24 cellular contexts compared by ENCODE assay signal in the genomic region with DNA sequence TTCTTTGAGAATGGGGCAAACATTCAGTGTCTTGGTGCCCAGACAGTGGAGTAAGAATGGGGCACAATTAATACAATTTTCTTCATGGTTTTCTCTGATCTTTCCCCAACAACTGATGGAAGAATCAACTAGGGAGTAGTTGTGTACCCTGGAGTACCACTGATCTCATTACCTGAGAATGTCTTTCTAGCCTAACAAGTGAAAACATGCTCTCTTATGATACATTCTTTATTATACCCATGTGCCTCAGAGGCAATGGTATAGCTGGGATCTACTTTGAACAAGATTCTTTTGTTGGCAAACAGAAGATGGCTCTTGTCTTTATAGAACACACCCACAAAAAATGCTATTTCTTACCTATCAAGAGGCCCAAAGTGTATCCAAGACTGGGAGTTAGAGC.
"Had no signal": no experiment of that assay in that cellular context is flagged by ENCODE, and none has a peak within 500 bp of the region (broad histone marks: within the 10 kb centered on the region; RNA-seq: fewer than 3 reads in every experiment).

No MANE protein-coding gene starts in this region.

- H3K4me1 Mint-ChIP-seq: IgD-negative memory B cell had no signal

- H3K27ac Mint-ChIP-seq: IgD-negative memory B cell had no signal

- H3K9me3 ChIP-seq: SJSA1 had no signal

- DNase-seq: Kasumi-1, MM.1S, NCI-H1092 treated with DMSO at 0.1 percent for 48 hours, NCI-H1436, NCI-H187, NCI-H2029, NCI-H2081 treated with DMSO at 0.1 percent for 48 hours, NCI-H2171, NCI-H226, NCI-H446, NCI-H510A, NCI-H524 treated with DMSO at 0.1 percent for 48 hours, NCI-H69, NCI-H774, Right ventricle myocardium superior, SIG-M5 had no signal

- H3K4me3 ChIP-seq: K562, SJSA1, SK-N-MC had no signal

- H3K27me3 Mint-ChIP-seq: IgD-negative memory B cell had no signal

- H3K36me3 ChIP-seq: SJSA1 had no signal

- H3K27ac ChIP-seq: HL-60, KMS-11, SJSA1, SK-N-MC had no signal

- H3K4me3 Mint-ChIP-seq: IgD-negative memory B cell had no signal

- H3K27me3 ChIP-seq: SJSA1 had no signal

- H3K36me3 Mint-ChIP-seq: IgD-negative memory B cell had no signal

- ATAC-seq: K562, Panc1 had no signal

- H3K4me1 ChIP-seq: SJSA1 had no signal

- FAIRE-seq: HTR-8/SVneo, K562 had no signal
